ENCODE assay signal across 10 cellular contexts in the genomic region with DNA sequence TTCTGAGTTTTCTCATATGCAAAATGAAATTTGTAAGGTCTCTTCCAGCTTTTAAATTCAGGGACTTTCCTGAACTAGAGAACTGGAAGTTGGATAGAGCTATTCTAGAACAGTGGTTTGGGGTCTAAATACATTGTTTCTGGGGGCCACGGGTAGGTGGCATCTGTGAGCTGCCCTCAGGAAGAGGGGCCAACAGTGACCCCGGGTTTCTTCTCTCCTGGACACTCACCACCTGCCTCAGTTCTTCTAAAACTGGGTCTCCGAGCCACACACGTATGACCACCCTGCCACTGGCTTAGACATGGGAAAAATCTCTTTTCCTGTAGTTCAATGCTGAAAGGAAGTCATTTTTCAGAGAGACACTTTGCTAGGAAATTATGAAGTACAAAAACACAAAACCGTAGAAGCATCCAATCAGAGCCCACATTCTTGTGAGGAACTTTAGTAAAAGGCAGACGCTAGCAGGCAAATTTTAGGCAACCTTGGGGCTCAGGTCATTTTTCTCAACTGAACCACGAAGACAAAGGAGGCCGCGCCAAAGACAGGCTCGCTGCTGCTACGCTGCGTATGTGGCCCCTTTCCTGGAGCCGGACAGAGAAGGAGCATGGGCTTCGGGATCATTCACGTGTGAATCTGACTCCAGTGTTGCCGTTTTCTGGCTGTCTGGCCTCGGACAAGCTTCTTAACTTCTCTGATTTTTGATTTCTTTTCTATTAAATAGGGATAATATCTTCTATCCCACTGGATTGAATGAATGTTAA. TPM values are rescaled to one million over a fixed set of nuclear protein-coding genes. Genes with fewer than 3 reads are reported as not detected.
DNase-seq lines count a peak whose midpoint lies in the region; ATAC-seq and TF ChIP-seq lines count a peak whose summit lies in the region.
"Had no signal": no experiment of that assay in that cellular context is flagged by ENCODE, and none has a peak within 500 bp of the region (broad histone marks: within the 10 kb centered on the region; RNA-seq: fewer than 3 reads in every experiment).

No MANE protein-coding gene starts in this region.

- DNase-seq in SIG-M5 (lab: John Stamatoyannopoulos, UW) (no peak), HEK293T (ENCODE audit: extremely low spot score) (no peak)
- DNase-seq: DND-41, NCI-H2171 had no signal

- H3K36me3 Mint-ChIP-seq in brain = no peaks in the 10 kb centered on the region

- H3K9me3 ChIP-seq in HUES48 (ENCODE audit: control insufficient read depth, insufficient read depth, low read length) (no peaks in the 10 kb centered on the region), muscle layer of colon (ENCODE audit: low read length) (no peaks in the 10 kb centered on the region), stomach smooth muscle (ENCODE audit: control insufficient read depth in 2 of 2, low read length in 2 of 2) (no peaks in the 10 kb centered on the region)

- H3K4me1 ChIP-seq in HUES48 (ENCODE audit: control insufficient read depth, insufficient read depth, low read length) (peaks cover 38% of the 10 kb centered on the region), muscle layer of colon (ENCODE audit: insufficient read depth, low read length) (peaks cover 9% of the 10 kb centered on the region), stomach smooth muscle (ENCODE audit: control insufficient read depth, insufficient read depth, low read length) (peaks cover 21% of the 10 kb centered on the region)

- no peak for TF ChIP-seq CTCF in brain (conservative IDR thresholded peaks at IDR 0.05)

- H3K27ac ChIP-seq in HUES48 (ENCODE audit: low read depth, low read length) = no peak overlapping the region
- H3K27ac ChIP-seq in muscle layer of colon (ENCODE audit: low read depth, low read length) = peak overlapping the region; percentile 17
- H3K27ac ChIP-seq in stomach smooth muscle (ENCODE audit: low read length) = peak overlapping the region; percentile 55
- H3K27ac ChIP-seq: KMS-11 had no signal

- H3K27me3 ChIP-seq in HUES48 (ENCODE audit: control insufficient read depth, insufficient read depth, low read length) (no peaks in the 10 kb centered on the region), muscle layer of colon (ENCODE audit: control insufficient read depth in 1 of 2, insufficient read depth in 2 of 2, low read length in 2 of 2) (no peaks in the 10 kb centered on the region), stomach smooth muscle (ENCODE audit: control insufficient read depth in 1 of 2, insufficient read depth in 2 of 2, low read length in 2 of 2) (no peaks in the 10 kb centered on the region)

- POLR2A ChIA-PET in HEK293T (lab: Yijun Ruan, JAX) = no interaction called here

- H3K4me3 ChIP-seq in HUES48 (ENCODE audit: low read depth, low read length) (no peak overlapping the region), muscle layer of colon (ENCODE audit: low read depth in 1 of 2, low read length in 2 of 2) (no peak overlapping the region), stomach smooth muscle (ENCODE audit: low read length in 2 of 2) (no peak overlapping the region)

- H3K36me3 ChIP-seq in HUES48 (ENCODE audit: control insufficient read depth, insufficient read depth, low read length) (no peaks in the 10 kb centered on the region), muscle layer of colon (ENCODE audit: insufficient read depth, low read length) (no peaks in the 10 kb centered on the region), stomach smooth muscle (ENCODE audit: control insufficient read depth in 2 of 2, insufficient read depth in 2 of 2, low read length in 2 of 2) (no peaks in the 10 kb centered on the region)

- CTCF ChIA-PET in HEK293T (lab: Yijun Ruan, JAX) = interaction anchor here (0.6 kb wide), 1 partner anchor 8 kb away, joined by 3 read pairs; no protein-coding TSS in a partner anchor

- ATAC-seq in GM18868 (IDR thresholded peaks at IDR 0.05; ENCODE audit: unreplicated experiment) = no peak

- peaks cover 7% of the 10 kb centered on the region for H3K27me3 Mint-ChIP-seq in brain

- H3K9me3 Mint-ChIP-seq in brain = no peaks in the 10 kb centered on the region

- peak overlapping the region; percentile 12 to 92 (median 90) for H3K27ac Mint-ChIP-seq in brain

- peak overlapping the region in 4 of 5 experiments; percentile 32 to 75 (median 52) for H3K4me3 Mint-ChIP-seq in brain

- peaks cover 68% of the 10 kb centered on the region for H3K4me1 Mint-ChIP-seq in brain

- peak overlapping the region; percentile 51; the same call in 1 of the 2 replicates for H3K9ac ChIP-seq in HUES48 (ENCODE audit: low read depth, low read length)
- no peak overlapping the region for H3K9ac ChIP-seq in muscle layer of colon (ENCODE audit: low read length)
- no peak overlapping the region for H3K9ac ChIP-seq in stomach smooth muscle (ENCODE audit: low read length in 2 of 2)
- H3K9ac ChIP-seq: KMS-11 had no signal

TF ChIP-seq in HEK293T, 16 proteins besides CTCF, POLR2A, EP300 and RAD21:
- no peak for TF ChIP-seq BHLHE40 (IDR thresholded peaks at IDR 0.05; ENCODE audit: borderline replicate concordance)
- no peak for TF ChIP-seq FOXM1 (IDR thresholded peaks at IDR 0.05; ENCODE audit: borderline replicate concordance)
- no peak for TF ChIP-seq L3MBTL2 (conservative IDR thresholded peaks at IDR 0.05)
- TF ChIP-seq TARDBP (IDR thresholded peaks at IDR 0.05) = no peak
TF ChIP-seq in HEK293T: peak in this region for 0.

RNA-seq across cellular contexts. Expression of a gene that starts 50.5 kb away (rescaled TPM):
- polyA plus RNA-seq in brain (ENCODE audit: insufficient read depth, low read depth, low replicate concordance) = 1.6 TPM
